ENCODE assay signal across 17 cellular contexts in the genomic region with DNA sequence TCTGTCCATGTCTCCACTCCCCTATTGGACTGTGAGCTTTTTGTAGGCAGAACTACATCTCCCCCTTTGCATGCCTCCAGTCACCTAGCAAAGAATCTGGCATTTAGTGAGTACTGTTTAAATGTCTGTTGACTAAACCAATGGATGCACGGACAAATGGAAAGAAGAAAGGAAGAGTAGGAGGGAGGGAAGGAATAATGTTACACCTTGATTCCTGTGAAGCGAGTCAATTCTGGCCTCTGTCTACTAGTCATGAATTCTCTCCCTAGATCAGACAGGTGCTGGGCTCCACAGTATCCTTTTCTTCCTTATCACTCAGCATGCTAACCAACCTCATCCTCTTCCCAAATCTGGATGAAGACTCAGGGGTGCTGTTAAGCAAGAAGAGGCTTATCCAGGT. TPM values are rescaled to one million over a fixed set of nuclear protein-coding genes. Genes with fewer than 3 reads are reported as not detected.
DNase-seq lines count a peak whose midpoint lies in the region; ATAC-seq, FAIRE-seq and TF ChIP-seq lines count a peak whose summit lies in the region.
"Had no signal": no experiment of that assay in that cellular context is flagged by ENCODE, and none has a peak within 500 bp of the region (broad histone marks: within the 10 kb centered on the region; RNA-seq: fewer than 3 reads in every experiment).

No MANE protein-coding gene starts in this region.

- no peak for TF ChIP-seq CTCF in bronchial epithelial cell (IDR thresholded peaks at IDR 0.05; ENCODE audit: insufficient read depth, low read length, severe bottlenecking)
- no peak for TF ChIP-seq CTCF in keratinocyte (optimal IDR thresholded peaks at IDR 0.05 in 1 of 3, IDR thresholded peaks at IDR 0.05 in 1 of 3, conservative IDR thresholded peaks at IDR 0.05 in 1 of 3; ENCODE audit: extremely low read depth in 1 of 3, insufficient read depth in 2 of 3, low read length in 3 of 3)

- H3K4me3 ChIP-seq in bronchial epithelial cell (ENCODE audit: low read depth, low read length) (no peak overlapping the region), keratinocyte (ENCODE audit: control insufficient read depth in 2 of 3, extremely low read depth in 1 of 3, insufficient read depth in 2 of 3, low read depth in 1 of 3, low read length in 3 of 3) (no peak overlapping the region)
- H3K4me3 ChIP-seq: BLaER1 had no signal

- no peak for ATAC-seq in GM21619 (IDR thresholded peaks at IDR 0.05; ENCODE audit: unreplicated experiment)
- ATAC-seq in GM18517 (IDR thresholded peaks at IDR 0.05; ENCODE audit: unreplicated experiment): no peak

- H3K79me2 ChIP-seq in keratinocyte (ENCODE audit: control insufficient read depth, insufficient read depth, low read length): peaks cover 46% of the 10 kb centered on the region

- H3K4me2 ChIP-seq in keratinocyte (ENCODE audit: control insufficient read depth, extremely low read depth, insufficient read depth, low read depth, low read length): peak overlapping the region; percentile 52

- no peaks in the 10 kb centered on the region for H3K27me3 ChIP-seq in bronchial epithelial cell (ENCODE audit: control insufficient read depth, insufficient read depth, low read length)
- H3K27me3 ChIP-seq in keratinocyte (ENCODE audit: control insufficient read depth, extremely low read depth, insufficient read depth, low read length): no peaks in the 10 kb centered on the region
- H3K27me3 ChIP-seq: BLaER1 had no signal

- no peaks in the 10 kb centered on the region for H3K9me1 ChIP-seq in keratinocyte (ENCODE audit: control insufficient read depth, extremely low read depth, insufficient read depth, low read length)

- DNase-seq in DMS 273 (lab: John Stamatoyannopoulos, UW; ENCODE audit: unreplicated experiment) (peak; percentile 26), DMS 273 treated with DMSO at 0.1 percent for 48 hours (lab: John Stamatoyannopoulos, UW) (no peak), bronchial epithelial cell (ENCODE audit: low read depth) (peak; percentile 71), keratinocyte (ENCODE audit: low read depth, low spot score) (no peak), SW 1271 (lab: John Stamatoyannopoulos, UW) (no peak)
- no peak for DNase-seq in activated CD8-positive, alpha-beta memory T cell treated with anti-CD3 and anti-CD28 coated beads for 24 hours
- DNase-seq: CD8-positive, alpha-beta memory T cell; HCEC 1CT; NCI-H146; NCI-H2081 treated with DMSO at 0.1 percent for 48 hours; NCI-H345; NK-92 treated with Interleukin-12 subunit alpha and Interleukin-12 subunit beta, amount 100 ng/mL, for 24 hours; OCI-M1 had no signal

- H3K27ac ChIP-seq in keratinocyte (ENCODE audit: control insufficient read depth, insufficient read depth, low read length): no peak overlapping the region
- H3K27ac ChIP-seq: 22Rv1, BLaER1 had no signal

- H2AFZ ChIP-seq in keratinocyte (ENCODE audit: control insufficient read depth, low read length): no peak overlapping the region

- no peaks in the 10 kb centered on the region for H4K20me1 ChIP-seq in keratinocyte (ENCODE audit: control insufficient read depth, extremely low read depth, insufficient read depth, low read length)
- H4K20me1 ChIP-seq: BLaER1 had no signal

- no peaks in the 10 kb centered on the region for H3K9me3 ChIP-seq in keratinocyte (ENCODE audit: control insufficient read depth, low read depth, low read length)
- H3K9me3 ChIP-seq: BLaER1 had no signal

- FAIRE-seq in bronchial epithelial cell (lab: Jason Lieb, UNC): peak; percentile 64
- FAIRE-seq in keratinocyte (lab: Jason Lieb, UNC): peak; percentile 83

- dilution Hi-C loops in keratinocyte (cut with MboI; ENCODE audit: extremely low pct_ligation_motif_present, low sequenced_read_pairs): no loop called here

- H3K9ac ChIP-seq in keratinocyte (ENCODE audit: control insufficient read depth, extremely low read depth, insufficient read depth, low read length): no peak overlapping the region
- H3K9ac ChIP-seq: BLaER1 had no signal

- H3K4me1 ChIP-seq in keratinocyte (ENCODE audit: control insufficient read depth, extremely low read depth, insufficient read depth, low read length): peaks cover 35% of the 10 kb centered on the region

- no peaks in the 10 kb centered on the region for H3K36me3 ChIP-seq in bronchial epithelial cell (ENCODE audit: control insufficient read depth, insufficient read depth, low read length)
- H3K36me3 ChIP-seq in keratinocyte (ENCODE audit: control insufficient read depth in 2 of 2, extremely low read depth in 1 of 2, insufficient read depth in 2 of 2, low read length in 2 of 2): peaks cover 0 to 2% of the 10 kb centered on the region in 2 experiments
- H3K36me3 ChIP-seq: BLaER1 had no signal

RNA-seq across cellular contexts. Expression of gene GALNT18, which starts 33.6 kb away (rescaled TPM):
- 21.4 and 26.1 TPM in 2 replicates for total RNA-seq in bronchial epithelial cell
- 27.2 to 35.5 TPM (median 29.3 TPM) in 3 replicates for polyA plus RNA-seq in keratinocyte
- polyA plus RNA-seq in keratinocyte (2011; ENCODE audit: low read depth): 9.0 TPM
- polyA plus RNA-seq in keratinocyte (2011; cell fraction: cytosol; rRNA removed): 12.0 and 18.0 TPM in 2 replicates
- 42.4 and 46.6 TPM in 2 replicates for polyA plus RNA-seq in keratinocyte (2011; cell fraction: nucleus; rRNA removed)
- polyA plus RNA-seq in keratinocyte (2012; ENCODE audit: low replicate concordance): 12.8 and 24.1 TPM in 2 replicates
- 27.7 to 34.9 TPM (median 29.1 TPM) in 3 replicates for polyA minus RNA-seq in keratinocyte
- 17.8 TPM for polyA minus RNA-seq in keratinocyte (2011; cell fraction: cytosol; rRNA and poly(A)+ RNA removed)
- 32.6 and 40.7 TPM in 2 replicates for polyA minus RNA-seq in keratinocyte (2011; cell fraction: nucleus; rRNA and poly(A)+ RNA removed)
- polyA plus RNA-seq: CD8-positive, alpha-beta memory T cell had no signal

Comparison
In these comparisons a context has a peak if more than half of its experiments do, and no peak if none do; other contexts are left out.
1. DNase-seq: peak in DMS 273 (single experiment) and bronchial epithelial cell (single experiment); none in DMS 273 treated with DMSO at 0.1 percent for 48 hours (single experiment), keratinocyte (single experiment), SW 1271 (0 of 2) and activated CD8-positive, alpha-beta memory T cell treated with anti-CD3 and anti-CD28 coated beads for 24 hours (single experiment).